ENCODE assay signal across 1 cellular context in the genomic region with DNA sequence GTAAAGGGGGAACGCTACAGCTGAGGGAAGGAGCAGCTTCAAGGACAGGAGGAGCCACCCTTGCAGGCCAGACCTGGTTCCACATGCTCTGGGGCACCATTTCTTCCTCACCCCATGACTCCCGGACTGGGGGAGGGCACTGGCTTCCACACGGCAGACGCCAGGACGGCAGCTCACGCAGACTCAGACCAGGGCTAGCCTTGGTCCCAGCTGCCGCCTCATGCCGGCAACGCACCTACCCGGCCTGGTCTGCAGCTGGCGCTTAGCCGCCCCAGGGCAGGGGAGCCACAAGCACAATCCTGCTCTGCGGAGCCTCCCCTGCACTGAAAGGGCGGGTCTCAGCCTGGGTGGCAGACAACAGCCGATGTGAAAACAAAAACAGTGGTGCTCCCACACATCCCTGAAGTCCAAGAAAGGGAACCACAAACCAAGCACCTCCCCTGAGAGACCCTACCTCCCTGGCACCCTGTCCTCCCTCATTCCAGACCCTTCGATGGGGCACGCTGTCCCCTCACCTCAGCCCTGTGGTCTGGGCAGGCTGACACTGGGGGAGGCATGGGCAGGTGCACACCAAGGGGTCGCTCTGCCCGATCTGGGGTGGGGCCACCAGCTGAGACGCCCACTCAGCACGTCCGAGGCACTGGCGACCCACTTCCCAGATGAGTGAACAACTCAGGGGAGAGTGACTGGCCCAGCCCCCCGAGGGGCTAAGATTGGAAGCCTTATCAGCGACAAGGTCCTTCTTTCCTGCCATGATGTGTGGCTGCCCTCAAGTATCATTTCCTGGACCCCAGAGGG.
TF ChIP-seq lines count a peak whose summit lies in the region.

No MANE protein-coding gene starts in this region.

TF ChIP-seq in SK-N-SH, 30 proteins besides CTCF, POLR2A, EP300 and RAD21 (continued from another document):
- TF ChIP-seq, protein P1, sequence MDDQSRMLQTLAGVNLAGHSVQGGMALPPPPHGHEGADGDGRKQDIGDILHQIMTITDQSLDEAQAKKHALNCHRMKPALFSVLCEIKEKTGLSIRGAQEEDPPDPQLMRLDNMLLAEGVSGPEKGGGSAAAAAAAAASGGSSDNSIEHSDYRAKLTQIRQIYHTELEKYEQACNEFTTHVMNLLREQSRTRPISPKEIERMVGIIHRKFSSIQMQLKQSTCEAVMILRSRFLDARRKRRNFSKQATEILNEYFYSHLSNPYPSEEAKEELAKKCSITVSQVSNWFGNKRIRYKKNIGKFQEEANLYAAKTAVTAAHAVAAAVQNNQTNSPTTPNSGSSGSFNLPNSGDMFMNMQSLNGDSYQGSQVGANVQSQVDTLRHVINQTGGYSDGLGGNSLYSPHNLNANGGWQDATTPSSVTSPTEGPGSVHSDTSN (IDR thresholded peaks at IDR 0.05), result no peak
- no peak for TF ChIP-seq JUND (IDR thresholded peaks at IDR 0.05)
- TF ChIP-seq, protein P2, sequence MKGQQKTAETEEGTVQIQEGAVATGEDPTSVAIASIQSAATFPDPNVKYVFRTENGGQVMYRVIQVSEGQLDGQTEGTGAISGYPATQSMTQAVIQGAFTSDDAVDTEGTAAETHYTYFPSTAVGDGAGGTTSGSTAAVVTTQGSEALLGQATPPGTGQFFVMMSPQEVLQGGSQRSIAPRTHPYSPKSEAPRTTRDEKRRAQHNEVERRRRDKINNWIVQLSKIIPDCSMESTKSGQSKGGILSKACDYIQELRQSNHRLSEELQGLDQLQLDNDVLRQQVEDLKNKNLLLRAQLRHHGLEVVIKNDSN (IDR thresholded peaks at IDR 0.05; ENCODE audit: borderline replicate concordance, low read depth), result no peak
- TF ChIP-seq, protein P3, sequence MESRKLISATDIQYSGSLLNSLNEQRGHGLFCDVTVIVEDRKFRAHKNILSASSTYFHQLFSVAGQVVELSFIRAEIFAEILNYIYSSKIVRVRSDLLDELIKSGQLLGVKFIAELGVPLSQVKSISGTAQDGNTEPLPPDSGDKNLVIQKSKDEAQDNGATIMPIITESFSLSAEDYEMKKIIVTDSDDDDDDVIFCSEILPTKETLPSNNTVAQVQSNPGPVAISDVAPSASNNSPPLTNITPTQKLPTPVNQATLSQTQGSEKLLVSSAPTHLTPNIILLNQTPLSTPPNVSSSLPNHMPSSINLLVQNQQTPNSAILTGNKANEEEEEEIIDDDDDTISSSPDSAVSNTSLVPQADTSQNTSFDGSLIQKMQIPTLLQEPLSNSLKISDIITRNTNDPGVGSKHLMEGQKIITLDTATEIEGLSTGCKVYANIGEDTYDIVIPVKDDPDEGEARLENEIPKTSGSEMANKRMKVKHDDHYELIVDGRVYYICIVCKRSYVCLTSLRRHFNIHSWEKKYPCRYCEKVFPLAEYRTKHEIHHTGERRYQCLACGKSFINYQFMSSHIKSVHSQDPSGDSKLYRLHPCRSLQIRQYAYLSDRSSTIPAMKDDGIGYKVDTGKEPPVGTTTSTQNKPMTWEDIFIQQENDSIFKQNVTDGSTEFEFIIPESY (IDR thresholded peaks at IDR 0.05; ENCODE audit: borderline replicate concordance, low read depth), result no peak
- no peak for TF ChIP-seq MXI1 (IDR thresholded peaks at IDR 0.05; ENCODE audit: low read depth, low read length)
- 0 out of 2 replicates have a peak, but pooled peaks have one; percentile 24 for TF ChIP-seq GATA2 (CRISPR knock-in tag; IDR thresholded peaks at IDR 0.05)
- TF ChIP-seq, protein P4, sequence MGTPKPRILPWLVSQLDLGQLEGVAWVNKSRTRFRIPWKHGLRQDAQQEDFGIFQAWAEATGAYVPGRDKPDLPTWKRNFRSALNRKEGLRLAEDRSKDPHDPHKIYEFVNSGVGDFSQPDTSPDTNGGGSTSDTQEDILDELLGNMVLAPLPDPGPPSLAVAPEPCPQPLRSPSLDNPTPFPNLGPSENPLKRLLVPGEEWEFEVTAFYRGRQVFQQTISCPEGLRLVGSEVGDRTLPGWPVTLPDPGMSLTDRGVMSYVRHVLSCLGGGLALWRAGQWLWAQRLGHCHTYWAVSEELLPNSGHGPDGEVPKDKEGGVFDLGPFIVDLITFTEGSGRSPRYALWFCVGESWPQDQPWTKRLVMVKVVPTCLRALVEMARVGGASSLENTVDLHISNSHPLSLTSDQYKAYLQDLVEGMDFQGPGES (IDR thresholded peaks at IDR 0.05; ENCODE audit: low read depth, low read length), result no peak
- no peak for TF ChIP-seq NFIC (IDR thresholded peaks at IDR 0.05; ENCODE audit: borderline replicate concordance)
- peak; percentile 70; the same call in 1 of the 2 replicates for TF ChIP-seq FOXJ3 (CRISPR knock-in tag; IDR thresholded peaks at IDR 0.05)
- no peak for TF ChIP-seq ELF1 (IDR thresholded peaks at IDR 0.05)
- no peak for TF ChIP-seq SIN3A (IDR thresholded peaks at IDR 0.05; ENCODE audit: borderline replicate concordance, low read depth, low read length)
- no peak for TF ChIP-seq SMC3 (IDR thresholded peaks at IDR 0.05; ENCODE audit: low read depth, low read length)
- no peak for TF ChIP-seq NRF1 (IDR thresholded peaks at IDR 0.05; ENCODE audit: low read depth, low read length)
- TF ChIP-seq GABPA (IDR thresholded peaks at IDR 0.05; ENCODE audit: low read depth), result no peak
- TF ChIP-seq MEF2A (IDR thresholded peaks at IDR 0.05; ENCODE audit: borderline replicate concordance, low read depth), result no peak
